8 cellular contexts compared by ENCODE assay signal in the genomic region with DNA sequence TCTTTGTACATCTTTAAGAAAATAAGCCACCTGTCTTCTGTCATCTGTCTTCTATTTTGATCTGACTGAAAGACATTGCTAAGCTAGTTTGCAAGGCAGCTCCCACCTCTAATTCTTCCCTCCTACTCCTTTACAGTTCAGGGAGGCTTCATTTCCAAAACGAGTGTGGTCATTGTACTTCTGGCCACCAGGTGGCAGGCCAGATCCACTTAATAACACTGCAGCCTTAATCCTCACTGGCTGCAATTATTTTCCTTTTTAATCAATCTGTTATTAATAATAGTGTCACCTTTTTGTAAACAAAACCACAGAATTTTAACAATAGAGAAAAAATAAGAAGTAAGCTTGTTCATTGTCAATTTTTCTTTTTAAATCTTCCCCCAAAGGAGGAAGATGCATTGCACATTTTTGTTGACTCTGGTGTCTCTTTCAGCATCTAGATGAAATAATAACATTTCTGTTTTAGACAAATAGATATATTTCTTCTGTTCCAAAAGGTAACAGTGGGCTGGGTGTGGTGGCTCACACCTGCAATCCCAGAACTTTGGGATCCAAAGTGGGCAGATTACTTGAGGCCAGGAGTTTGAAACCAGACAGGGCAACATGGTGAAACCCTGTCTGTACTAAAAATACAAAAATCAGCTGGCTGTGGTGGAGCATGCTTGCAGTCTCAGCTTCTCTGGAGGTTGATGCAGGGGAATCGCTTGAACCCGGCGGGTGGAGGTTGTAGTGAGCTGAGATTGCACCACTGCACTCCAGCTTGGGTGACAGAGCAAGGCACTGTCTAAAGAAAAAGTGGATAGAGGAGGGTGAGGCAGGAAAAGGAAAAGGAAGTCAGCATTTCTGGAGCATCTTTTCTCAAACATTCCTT. TPM values are rescaled to one million over a fixed set of nuclear protein-coding genes. Genes with fewer than 3 reads are reported as not detected.
DNase-seq lines count a peak whose midpoint lies in the region; ATAC-seq, FAIRE-seq and TF ChIP-seq lines count a peak whose summit lies in the region.

No MANE protein-coding gene starts in this region.

- TF ChIP-seq CTCF in HepG2 (CRISPR knock-in tag; IDR thresholded peaks at IDR 0.05) = peak; percentile 81

- H3K4me3 ChIP-seq in HepG2 (replicated peaks in 1 of 3; ENCODE audit: insufficient read depth in 1 of 3, low read depth in 2 of 3, low read length in 3 of 3) = no peak overlapping the region

- H3K4me3 Mint-ChIP-seq in T-helper 17 cell = no peak overlapping the region
- H3K4me3 Mint-ChIP-seq in stimulated activated naive CD8-positive, alpha-beta T cell treated with anti-CD3 and anti-CD28 coated beads, Interleukin-15, amount 100 ng/mL, for 72 hours = no peak overlapping the region

- H3K9me3 ChIP-seq in T-helper 17 cell (ENCODE audit: control insufficient read depth, low read length, poor library complexity, severe bottlenecking) = no peaks in the 10 kb centered on the region
- peaks cover 20% of the 10 kb centered on the region; the same call in 1 of the 2 replicates for H3K9me3 ChIP-seq in HepG2 (ENCODE audit: low read length)

- no peak overlapping the region for H2AFZ ChIP-seq in HepG2 (ENCODE audit: low read length)

- BruUV-seq in HepG2 (replicated peaks; lab: Mats Ljungman, UMichigan) = no TSS peak

- ATAC-seq in T-helper 17 cell (peak; percentile 61), HepG2 (peak; percentile 67), GM18858 (IDR thresholded peaks at IDR 0.05; ENCODE audit: unreplicated experiment) (no peak), HG03565 (IDR thresholded peaks at IDR 0.05; ENCODE audit: unreplicated experiment) (no peak)
- ATAC-seq in stimulated activated naive CD8-positive, alpha-beta T cell treated with anti-CD3 and anti-CD28 coated beads, Interleukin-15, amount 100 ng/mL, for 72 hours = peak; percentile 56

- no peaks in the 10 kb centered on the region for H3K36me3 ChIP-seq in HepG2 (replicated peaks in 1 of 2; ENCODE audit: control insufficient read depth in 1 of 2, insufficient read depth in 2 of 2, low read length in 2 of 2)

- H3K27me3 Mint-ChIP-seq in T-helper 17 cell = peaks cover 12% of the 10 kb centered on the region
- no peaks in the 10 kb centered on the region for H3K27me3 Mint-ChIP-seq in stimulated activated naive CD8-positive, alpha-beta T cell treated with anti-CD3 and anti-CD28 coated beads, Interleukin-15, amount 100 ng/mL, for 72 hours

- H3K9me3 Mint-ChIP-seq in stimulated activated naive CD8-positive, alpha-beta T cell treated with anti-CD3 and anti-CD28 coated beads, Interleukin-15, amount 100 ng/mL, for 72 hours = peaks cover 14 to 19% of the 10 kb centered on the region in 2 donors

- H4K20me1 ChIP-seq in HepG2 (ENCODE audit: insufficient read depth, low read length) = no peaks in the 10 kb centered on the region

- in situ Hi-C loops in HepG2 (cut with HindIII; ENCODE audit: extremely low pct_ligation_motif_present, low pct_unique_long_range_greater_than_20kb) = loop anchor here (5.0 kb wide), 2 partner anchors 326 to 436 kb away; a partner anchor contains a TSS

- no peak overlapping the region for H3K27ac Mint-ChIP-seq in T-helper 17 cell
- H3K27ac Mint-ChIP-seq in stimulated activated naive CD8-positive, alpha-beta T cell treated with anti-CD3 and anti-CD28 coated beads, Interleukin-15, amount 100 ng/mL, for 72 hours = peak overlapping the region in 1 of 2 donors; percentile 29

- 0% methylated on average over 4 of the region's 4 CpGs for WGBS in HepG2 (ENCODE audit: low lambda C conversion rate)

- peak; percentile 76 for FAIRE-seq in HepG2 (lab: Jason Lieb, UNC)

- no peak overlapping the region for H3K27ac ChIP-seq in HepG2 (ENCODE audit: extremely low read length, insufficient read depth, low read length)

- H3K4me1 Mint-ChIP-seq in T-helper 17 cell = no peaks in the 10 kb centered on the region
- H3K4me1 Mint-ChIP-seq in stimulated activated naive CD8-positive, alpha-beta T cell treated with anti-CD3 and anti-CD28 coated beads, Interleukin-15, amount 100 ng/mL, for 72 hours = peaks cover 19% of the 10 kb centered on the region

- DNase-seq in ELR (ENCODE audit: low read depth) (peak; percentile 59), T-helper 17 cell (peak in 2 of 3 donors; percentile 18 to 25), cerebellum (ENCODE audit: low spot score) (peak; percentile 58), HepG2 (ENCODE audit: low spot score) (peak; percentile 17)
- DNase-seq in stimulated activated naive CD8-positive, alpha-beta T cell treated with anti-CD3 and anti-CD28 coated beads, Interleukin-15, amount 100 ng/mL, for 72 hours = peak; percentile 29 to 38

- TF ChIP-seq EP300 in Ishikawa (IDR thresholded peaks at IDR 0.05; ENCODE audit: borderline replicate concordance) (no peak), HepG2 (IDR thresholded peaks at IDR 0.05; ENCODE audit: low read depth in 2 of 2, low read length in 2 of 2) (no peak), HepG2 (CRISPR knock-in tag; IDR thresholded peaks at IDR 0.05; ENCODE audit: borderline replicate concordance) (no peak)

- 0 out of 5 replicates have a peak, but pooled peaks cover 0 to 1% of the 10 kb centered on the region in 2 experiments for H3K27me3 ChIP-seq in HepG2 (ENCODE audit: control insufficient read depth in 1 of 2, insufficient read depth in 2 of 2, low read length in 2 of 2)

- no peaks in the 10 kb centered on the region for H3K36me3 Mint-ChIP-seq in T-helper 17 cell (ENCODE audit: low read depth)

- intact Hi-C loops in HepG2 (cut with micrococcal nuclease; ENCODE audit: unreplicated experiment) = loop anchor here (1.0 to 5.0 kb wide), 4 partner anchors 96 to 515 kb away; a partner anchor contains a TSS

- no peaks in the 10 kb centered on the region for H3K4me1 ChIP-seq in HepG2 (ENCODE audit: insufficient read depth, low read length)

- H3K4me2 ChIP-seq in HepG2 (ENCODE audit: low read depth, low read length) = no peak overlapping the region

- POLR2A ChIA-PET in HepG2 (lab: Yijun Ruan, JAX) = no interaction called here

- H3K79me2 ChIP-seq in HepG2 (ENCODE audit: insufficient read depth, low read length) = no peaks in the 10 kb centered on the region

- CTCF ChIA-PET in HepG2 (lab: Yijun Ruan, JAX; ENCODE audit: low intra/inter-chr PET ratio, low total read pairs) = interaction anchor here (0.7 to 2.3 kb wide), 6 partner anchors 96 to 514 kb away, joined by 3 to 25 read pairs (median 6); a partner anchor contains a TSS

- no peak for TF ChIP-seq POLR2A in HepG2 (IDR thresholded peaks at IDR 0.05; ENCODE audit: insufficient read depth in 1 of 2, low read depth in 2 of 2, low read length in 2 of 2)

- TF ChIP-seq RAD21 in Ishikawa (IDR thresholded peaks at IDR 0.05; ENCODE audit: low read depth) (peak; percentile 94), HepG2 (CRISPR knock-in tag; IDR thresholded peaks at IDR 0.05) (0 out of 2 replicates have a peak, but pooled peaks have one; percentile 37)

- no peak overlapping the region for H3K9ac ChIP-seq in HepG2 (ENCODE audit: insufficient read depth, low read depth, low read length)

RNA-seq across cellular contexts. Expression of a gene that starts 23.3 kb away (rescaled TPM):
- 100 to 1,000 TPM; 104 to 110 TPM for total RNA-seq in T-helper 17 cell
- total RNA-seq in cerebellum = 33.1 TPM
- 7.9 and 8.1 TPM in 2 replicates for total RNA-seq in HepG2 (2016; rRNA removed; fragmentation: Illumina TruSeq; extraction: Trizol)
- 1.2 and 2.7 TPM in 2 replicates for total RNA-seq in HepG2 (2016; cell fraction: cytosol; rRNA removed; fragmentation: Illumina TruSeq; extraction: Trizol; ENCODE audit: low read depth)
- total RNA-seq in HepG2 (2016; cell fraction: insoluble cytoplasmic fraction; rRNA removed; fragmentation: Illumina TruSeq; extraction: Trizol) = 6.8 and 8.2 TPM in 2 replicates
- 3.7 and 3.8 TPM in 2 replicates for total RNA-seq in HepG2 (2016; cell fraction: membrane; rRNA removed; fragmentation: Illumina TruSeq; extraction: Trizol)
- 7.5 and 9.5 TPM in 2 replicates for total RNA-seq in HepG2 (2016; cell fraction: nucleus; rRNA removed; fragmentation: Illumina TruSeq; extraction: Trizol)
- 26.1 and 28.1 TPM in 2 replicates for polyA plus RNA-seq in HepG2 (2011; rRNA removed)
- polyA plus RNA-seq in HepG2 (2011; cell fraction: cytosol; rRNA removed) = 12.7 and 20.6 TPM in 2 replicates
- polyA plus RNA-seq in HepG2 (2011; cell fraction: nucleus; rRNA removed) = 18.1 and 27.4 TPM in 2 replicates
- polyA plus RNA-seq in HepG2 (2012) = 30.3 and 43.8 TPM in 2 replicates
- 1.2 and 1.3 TPM in 2 replicates for polyA plus RNA-seq in HepG2 (2016; cell fraction: cytosol; fragmentation: Illumina TruSeq; extraction: Trizol; ENCODE audit: low read depth)
- 8.5 and 10.9 TPM in 2 replicates for polyA plus RNA-seq in HepG2 (2016; cell fraction: insoluble cytoplasmic fraction; fragmentation: Illumina TruSeq; extraction: Trizol; ENCODE audit: low read depth)
- 2.4 and 2.8 TPM in 2 replicates for polyA plus RNA-seq in HepG2 (2016; cell fraction: membrane; fragmentation: Illumina TruSeq; extraction: Trizol; ENCODE audit: low read depth)
- 8.0 and 9.3 TPM in 2 replicates for polyA plus RNA-seq in HepG2 (2016; cell fraction: nucleus; fragmentation: Illumina TruSeq; extraction: Trizol; ENCODE audit: insufficient read depth, low read depth)
- polyA minus RNA-seq in HepG2 (2011; rRNA and poly(A)+ RNA removed; ENCODE audit: low replicate concordance) = 14.5 and 98.1 TPM in 2 replicates
- 10.8 and 14.2 TPM in 2 replicates for polyA minus RNA-seq in HepG2 (2011; cell fraction: cytosol; rRNA and poly(A)+ RNA removed)
- polyA minus RNA-seq in HepG2 (2011; cell fraction: nucleus; rRNA and poly(A)+ RNA removed) = 17.0 and 23.5 TPM in 2 replicates

RNA-seq across cellular contexts. Expression of a gene that starts 57.2 kb away (rescaled TPM):
- not detected for total RNA-seq in T-helper 17 cell
- total RNA-seq in cerebellum = 0.27 TPM
- total RNA-seq in HepG2 (2016; rRNA removed; fragmentation: Illumina TruSeq; extraction: Trizol) = not detected in 2 replicates
- not detected in 2 replicates for total RNA-seq in HepG2 (2016; cell fraction: cytosol; rRNA removed; fragmentation: Illumina TruSeq; extraction: Trizol; ENCODE audit: low read depth)
- total RNA-seq in HepG2 (2016; cell fraction: insoluble cytoplasmic fraction; rRNA removed; fragmentation: Illumina TruSeq; extraction: Trizol) = not detected in 2 replicates
- not detected in 2 replicates for total RNA-seq in HepG2 (2016; cell fraction: membrane; rRNA removed; fragmentation: Illumina TruSeq; extraction: Trizol)
- not detected in 2 replicates for total RNA-seq in HepG2 (2016; cell fraction: nucleus; rRNA removed; fragmentation: Illumina TruSeq; extraction: Trizol)
- polyA plus RNA-seq in HepG2 (2011; rRNA removed) = not detected in 2 replicates
- polyA plus RNA-seq in HepG2 (2011; cell fraction: cytosol; rRNA removed) = not detected in 2 replicates
- not detected in 2 replicates for polyA plus RNA-seq in HepG2 (2011; cell fraction: nucleus; rRNA removed)
- not detected in 2 replicates for polyA plus RNA-seq in HepG2 (2012)
- polyA plus RNA-seq in HepG2 (2016; cell fraction: cytosol; fragmentation: Illumina TruSeq; extraction: Trizol; ENCODE audit: low read depth) = not detected in 2 replicates
- polyA plus RNA-seq in HepG2 (2016; cell fraction: insoluble cytoplasmic fraction; fragmentation: Illumina TruSeq; extraction: Trizol; ENCODE audit: low read depth) = not detected in 2 replicates
- not detected in 2 replicates for polyA plus RNA-seq in HepG2 (2016; cell fraction: membrane; fragmentation: Illumina TruSeq; extraction: Trizol; ENCODE audit: low read depth)
- polyA plus RNA-seq in HepG2 (2016; cell fraction: nucleus; fragmentation: Illumina TruSeq; extraction: Trizol; ENCODE audit: insufficient read depth, low read depth) = not detected in 2 replicates
- 8.1 TPM in 1 of 2 replicates, not detected in the other for polyA minus RNA-seq in HepG2 (2011; rRNA and poly(A)+ RNA removed; ENCODE audit: low replicate concordance)
- not detected in 2 replicates for polyA minus RNA-seq in HepG2 (2011; cell fraction: cytosol; rRNA and poly(A)+ RNA removed)
- not detected in 2 replicates for polyA minus RNA-seq in HepG2 (2011; cell fraction: nucleus; rRNA and poly(A)+ RNA removed)

Comparison
In these comparisons a context has a peak if more than half of its experiments do, and no peak if none do; other contexts are left out.
1. ATAC-seq: peak in T-helper 17 cell (single experiment), HepG2 (single experiment) and stimulated activated naive CD8-positive, alpha-beta T cell treated with anti-CD3 and anti-CD28 coated beads, Interleukin-15, amount 100 ng/mL, for 72 hours (single experiment); none in GM18858 (single experiment) and HG03565 (single experiment).
2. Peak in every context shown above with its lines, with median percentiles within 50 percentile points of each other: DNase-seq.